19 cellular contexts compared by ENCODE assay signal in the genomic region with DNA sequence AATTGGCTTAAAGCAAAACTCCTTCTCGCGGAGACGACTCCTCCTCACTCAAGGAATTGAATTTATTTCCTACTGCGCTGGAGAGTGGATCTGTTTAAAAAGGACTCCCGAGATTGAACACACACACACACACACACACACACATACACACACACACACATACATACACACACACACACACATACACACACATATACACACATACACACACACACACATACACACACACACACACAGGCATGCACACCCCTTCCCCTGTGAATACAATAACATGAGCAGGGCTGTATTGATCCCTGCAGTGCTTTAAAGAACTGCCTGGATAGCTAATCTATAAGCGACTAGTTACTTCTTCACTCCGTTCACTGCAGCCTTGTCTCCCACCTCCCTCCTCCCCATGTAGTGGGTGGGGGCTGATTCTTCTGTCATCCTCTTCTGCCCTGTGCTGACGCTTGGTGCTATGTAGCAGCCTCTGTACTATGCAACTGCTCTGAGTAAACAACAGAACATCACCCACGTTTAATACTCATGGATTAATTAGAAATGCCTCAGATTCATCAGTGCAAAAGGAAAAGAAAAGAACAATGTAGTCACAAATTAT.
"Had no signal": no experiment of that assay in that cellular context is flagged by ENCODE, and none has a peak within 500 bp of the region (broad histone marks: within the 10 kb centered on the region; RNA-seq: fewer than 3 reads in every experiment).

No MANE protein-coding gene starts in this region.

- H3K36me3 Mint-ChIP-seq: natural killer cell had no signal

- H3K4me3 ChIP-seq: lower lobe of right lung, pancreas, right lobe of liver, suprapubic skin, transverse colon, upper lobe of right lung, vagina had no signal

- H3K36me3 ChIP-seq: lower lobe of right lung, neutrophil, pancreas, right lobe of liver, suprapubic skin, transverse colon, upper lobe of right lung, vagina had no signal

- DNase-seq: effector memory CD4-positive, alpha-beta T cell; left ventricle myocardium superior; lower lobe of right lung; natural killer cell; pancreas; right lobe of liver; small intestine; stimulated activated CD4-positive, alpha-beta T cell treated with anti-CD3 and anti-CD28 coated beads, Interleukin-12 subunit alpha, Interleukin-12 subunit beta, amount 100 ng/mL, for 4 hours; stimulated activated CD4-positive, alpha-beta T cell treated with anti-CD3 and anti-CD28 coated beads, Interleukin-1b, Interleukin-23, amount 100 ng/mL, for 48 hours; stimulated activated CD4-positive, alpha-beta T cell treated with anti-CD3 and anti-CD28 coated beads, Interleukin-4, amount 100 ng/mL, for 1 hour; stimulated activated CD8-positive, alpha-beta memory T cell treated with anti-CD3 and anti-CD28 coated beads, Interleukin-4, amount 100 ng/mL, for 48 hours; stimulated activated naive CD4-positive, alpha-beta T cell; stimulated activated naive CD8-positive, alpha-beta T cell treated with anti-CD3 and anti-CD28 coated beads, Interleukin-15, amount 100 ng/mL, for 72 hours; transverse colon; upper lobe of right lung had no signal

- H3K27ac ChIP-seq: lower lobe of right lung, neutrophil, pancreas, right lobe of liver, suprapubic skin, transverse colon, upper lobe of right lung, vagina had no signal

- H3K27me3 ChIP-seq: pancreas, right lobe of liver, transverse colon, upper lobe of right lung, vagina had no signal

- ATAC-seq: left ventricle myocardium superior; natural killer cell; pancreas; right lobe of liver; stimulated activated naive CD8-positive, alpha-beta T cell treated with anti-CD3 and anti-CD28 coated beads, Interleukin-15, amount 100 ng/mL, for 72 hours; upper lobe of right lung had no signal

- H3K4me1 Mint-ChIP-seq: natural killer cell; stimulated activated naive CD8-positive, alpha-beta T cell treated with anti-CD3 and anti-CD28 coated beads, Interleukin-15, amount 100 ng/mL, for 72 hours had no signal

- H3K4me1 ChIP-seq: lower lobe of right lung, pancreas, right lobe of liver, suprapubic skin, transverse colon, upper lobe of right lung, vagina had no signal

- H3K27ac Mint-ChIP-seq: natural killer cell; stimulated activated naive CD8-positive, alpha-beta T cell treated with anti-CD3 and anti-CD28 coated beads, Interleukin-15, amount 100 ng/mL, for 72 hours had no signal

- H3K9me3 ChIP-seq: lower lobe of right lung, neutrophil, pancreas, right lobe of liver, suprapubic skin, transverse colon, upper lobe of right lung, vagina had no signal

- H3K9me3 Mint-ChIP-seq: natural killer cell; neural crest cell; stimulated activated naive CD8-positive, alpha-beta T cell treated with anti-CD3 and anti-CD28 coated beads, Interleukin-15, amount 100 ng/mL, for 72 hours had no signal

- H3K4me3 Mint-ChIP-seq: natural killer cell; neural crest cell; stimulated activated naive CD8-positive, alpha-beta T cell treated with anti-CD3 and anti-CD28 coated beads, Interleukin-15, amount 100 ng/mL, for 72 hours had no signal
